Comparison of ENCODE assay signal across 11 cellular contexts in the genomic region with DNA sequence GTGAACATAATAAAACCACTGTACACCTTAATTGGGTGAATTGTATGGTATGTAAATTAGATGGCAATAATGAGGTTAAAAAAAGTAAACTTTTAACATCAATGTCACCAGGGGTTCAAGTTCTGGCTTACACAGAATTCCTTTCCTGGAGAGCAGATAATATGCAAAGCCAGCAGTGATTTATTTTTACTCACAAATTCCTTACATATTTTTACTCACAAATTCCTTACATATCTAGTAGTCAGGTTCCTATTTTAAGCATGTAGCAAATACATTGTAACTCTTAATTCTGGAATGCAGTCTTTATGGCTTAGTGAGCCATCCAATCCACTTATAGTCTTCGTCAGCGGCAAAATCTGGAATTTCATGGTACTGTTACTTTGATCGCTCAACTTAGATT. TPM values are rescaled to one million over a fixed set of nuclear protein-coding genes. Genes with fewer than 3 reads are reported as not detected.
A peak's percentile ranks its signal among the peaks of the same experiment; 100 is the strongest.
DNase-seq lines count a peak whose midpoint lies in the region; ATAC-seq and TF ChIP-seq lines count a peak whose summit lies in the region.
"Had no signal": no experiment of that assay in that cellular context is flagged by ENCODE, and none has a peak within 500 bp of the region (broad histone marks: within the 10 kb centered on the region; RNA-seq: fewer than 3 reads in every experiment).

No MANE protein-coding gene starts in this region.

- DNase-seq in DMS53 (lab: John Stamatoyannopoulos, UW): peak; percentile 17
- no peak for DNase-seq in DMS53 treated with DMSO at 0.1 percent for 48 hours (lab: John Stamatoyannopoulos, UW; ENCODE audit: unreplicated experiment)
- peak; percentile 35 for DNase-seq in RPMI7951 (ENCODE audit: low read depth)
- DNase-seq in fibroblast of gingiva (ENCODE audit: low read depth): peak; percentile 12
- peak; percentile 83 for DNase-seq in retinal pigment epithelial cell (ENCODE audit: low read depth)
- DNase-seq in thyroid gland: no peak
- DNase-seq in left lobe of liver (ENCODE audit: low spot score): no peak
- DNase-seq: naive thymus-derived CD4-positive, alpha-beta T cell; NCI-H446 had no signal

- no peak for ATAC-seq in HG03108 (IDR thresholded peaks at IDR 0.05; ENCODE audit: unreplicated experiment)
- no peak for ATAC-seq in left lobe of liver
- ATAC-seq: naive thymus-derived CD4-positive, alpha-beta T cell had no signal

- intact Hi-C loops in thyroid gland (cut with DNase I): loop anchor here (5.0 kb wide), 1 partner anchor 89 kb away; the partner anchor contains the start of genes LZIC and NMNAT1

- TF ChIP-seq CTCF in retinal pigment epithelial cell (conservative IDR thresholded peaks at IDR 0.05; ENCODE audit: low read depth, low read length) (no peak), thyroid gland (IDR thresholded peaks at IDR 0.05) (no peak)

- peaks cover 14 to 17% of the 10 kb centered on the region in 2 donors for H3K4me1 ChIP-seq in thyroid gland

- H3K36me3 ChIP-seq in thyroid gland: no peaks in the 10 kb centered on the region
- H3K36me3 ChIP-seq: suprapubic skin had no signal

- H3K4me3 ChIP-seq in retinal pigment epithelial cell (ENCODE audit: low read length) (peak overlapping the region; percentile 2), thyroid gland (replicated peaks in 1 of 3) (no peak overlapping the region)

- no peak overlapping the region for H3K27ac ChIP-seq in thyroid gland
- H3K27ac ChIP-seq: suprapubic skin had no signal

- TF ChIP-seq POLR2A in thyroid gland (IDR thresholded peaks at IDR 0.05): no peak

- H3K9me3 ChIP-seq in thyroid gland: no peaks in the 10 kb centered on the region
- H3K9me3 ChIP-seq: suprapubic skin had no signal

- H3K27me3 ChIP-seq in thyroid gland: no peaks in the 10 kb centered on the region
- H3K27me3 ChIP-seq: suprapubic skin had no signal

- 76 to 78% methylated on average over 3 of the region's 3 CpGs for WGBS in thyroid gland, 2 donors

RNA-seq across cellular contexts. Expression of gene UBE4B, which starts 1.3 kb away (rescaled TPM):
- 29.1 and 33.5 TPM in 2 replicates for total RNA-seq in RPMI7951 (2014; rRNA removed; shearing (Covaris generic))
- total RNA-seq in thyroid gland (10 to 100 TPM; 64.0 to 89.0 (median 71.0) TPM), left lobe of liver (21.6 TPM)

RNA-seq across cellular contexts. Expression of gene RBP7, which starts 34.4 kb away (rescaled TPM):
- total RNA-seq in RPMI7951 (2014; rRNA removed; shearing (Covaris generic)): not detected in 2 replicates
- 10 to 100 TPM in 3 of 4 donors, 1 to 10 TPM in 1; 7.2 to 39.8 (median 32.8) TPM for total RNA-seq in thyroid gland
- total RNA-seq in left lobe of liver: 2.5 TPM

Comparison
In these comparisons a context has a peak if more than half of its experiments do, and no peak if none do; other contexts are left out.
1. DNase-seq: peak in DMS53 (single experiment), RPMI7951 (single experiment), fibroblast of gingiva (single experiment) and retinal pigment epithelial cell (single experiment); none in DMS53 treated with DMSO at 0.1 percent for 48 hours (single experiment), thyroid gland (0 of 2) and left lobe of liver (single experiment).